8 cellular contexts compared by ENCODE assay signal in genomic region chr1:206921772-206922265, GRCh38. TPM values are rescaled to one million over a fixed set of nuclear protein-coding genes. Genes with fewer than 3 reads are reported as not detected.
A peak's percentile ranks its signal among the peaks of the same experiment; 100 is the strongest.
DNase-seq lines count a peak whose midpoint lies in the region; ATAC-seq and TF ChIP-seq lines count a peak whose summit lies in the region.

A gene with protein sequence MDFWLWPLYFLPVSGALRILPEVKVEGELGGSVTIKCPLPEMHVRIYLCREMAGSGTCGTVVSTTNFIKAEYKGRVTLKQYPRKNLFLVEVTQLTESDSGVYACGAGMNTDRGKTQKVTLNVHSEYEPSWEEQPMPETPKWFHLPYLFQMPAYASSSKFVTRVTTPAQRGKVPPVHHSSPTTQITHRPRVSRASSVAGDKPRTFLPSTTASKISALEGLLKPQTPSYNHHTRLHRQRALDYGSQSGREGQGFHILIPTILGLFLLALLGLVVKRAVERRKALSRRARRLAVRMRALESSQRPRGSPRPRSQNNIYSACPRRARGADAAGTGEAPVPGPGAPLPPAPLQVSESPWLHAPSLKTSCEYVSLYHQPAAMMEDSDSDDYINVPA (minus strand): TSS chr1:206921941. CDS start chr1:206921854, 87 bp downstream.

- H4K5ac ChIP-seq in IMR-90 (ENCODE audit: low read depth, low read length), result no peak within 1 kb of the TSS

- dilution Hi-C loops in IMR-90 (cut with HindIII; ENCODE audit: low sequenced_read_pairs, unreplicated experiment), result no loop called here

- peaks cover 11% of the 10 kb centered on the region; the same call in 1 of the 2 replicates for H3K27me3 ChIP-seq in IMR-90 (ENCODE audit: control insufficient read depth, insufficient read depth, low read length)
- no peaks in the 10 kb centered on the region for H3K27me3 ChIP-seq in PC-3 (ENCODE audit: low read length)

- no peak within 1 kb of the TSS for H2BK20ac ChIP-seq in IMR-90 (ENCODE audit: low read depth, low read length)

- peaks cover 40% of the 10 kb centered on the region for H3K4me1 Mint-ChIP-seq in activated CD8-positive, alpha-beta T cell treated with anti-CD3 and anti-CD28 coated beads, Interleukin-2, amount 10 ng/mL, durations not matched to agents 7 days and 5 days (ENCODE audit: low read depth)
- H3K4me1 Mint-ChIP-seq in naive thymus-derived CD8-positive, alpha-beta T cell, result peaks cover 18 to 34% (median 24%) of the 10 kb centered on the region in 4 donors

- no peaks in the 10 kb centered on the region for H3K9me2 ChIP-seq in PC-3 (replicated peaks; ENCODE audit: low read length)

- ATAC-seq in IMR-90 (ENCODE audit: low read depth) (no peak), PC-3 (no peak)
- peak; percentile 44 for ATAC-seq in activated CD8-positive, alpha-beta T cell treated with anti-CD3 and anti-CD28 coated beads, Interleukin-2, amount 10 ng/mL, durations not matched to agents 7 days and 5 days
- peak; percentile 41 to 52 for ATAC-seq in naive thymus-derived CD8-positive, alpha-beta T cell

- H3K4me3 ChIP-seq in IMR-90 (ENCODE audit: insufficient read depth, low read depth, low read length) (no peak within 1 kb of the TSS), PC-3 (ENCODE audit: low read length) (no peak within 1 kb of the TSS)

- H3K9me3 ChIP-seq in IMR-90 (ENCODE audit: control insufficient read depth, insufficient read depth, low read length) (no peaks in the 10 kb centered on the region), PC-3 (ENCODE audit: low read length) (no peaks in the 10 kb centered on the region)

- no peaks in the 10 kb centered on the region; a peak in 1 of 4 replicates for H3K79me1 ChIP-seq in IMR-90 (ENCODE audit: low read depth in 1 of 2, low read length in 2 of 2)

- no peak within 1 kb of the TSS for H2BK120ac ChIP-seq in IMR-90 (ENCODE audit: low read depth, low read length)

- H3K56ac ChIP-seq in IMR-90 (ENCODE audit: extremely low read depth, insufficient read depth, low read length), result no peak within 1 kb of the TSS

- intact Hi-C loops in IMR-90 (cut with micrococcal nuclease), result no loop called here
- intact Hi-C loops in PC-3 (cut with micrococcal nuclease), result no loop called here

- H3K9ac ChIP-seq in IMR-90 (ENCODE audit: low read depth, low read length) (no peak within 1 kb of the TSS), PC-3 (ENCODE audit: low read length) (no peak within 1 kb of the TSS)

- H3K27ac ChIP-seq in IMR-90 (ENCODE audit: insufficient read depth, low read length) (no peak within 1 kb of the TSS), PC-3 (ENCODE audit: low read length) (no peak within 1 kb of the TSS)

- H3F3A ChIP-seq in PC-3 (ENCODE audit: low read length, unreplicated experiment), result no peaks in the 10 kb centered on the region

- H3K4me2 ChIP-seq in IMR-90 (ENCODE audit: low read depth, low read length) (no peak within 1 kb of the TSS), PC-3 (ENCODE audit: low read length) (no peak within 1 kb of the TSS)

- no peaks in the 10 kb centered on the region for H3K9me3 Mint-ChIP-seq in activated CD8-positive, alpha-beta T cell treated with anti-CD3 and anti-CD28 coated beads, Interleukin-2, amount 10 ng/mL, durations not matched to agents 7 days and 5 days (ENCODE audit: insufficient read depth)
- no peaks in the 10 kb centered on the region for H3K9me3 Mint-ChIP-seq in naive thymus-derived CD8-positive, alpha-beta T cell

- H3K36me3 ChIP-seq in IMR-90 (ENCODE audit: control insufficient read depth, insufficient read depth, low read length) (no peaks in the 10 kb centered on the region), PC-3 (ENCODE audit: low read depth, low read length) (no peaks in the 10 kb centered on the region)

- BruUV-seq in IMR-90 (replicated peaks; lab: Mats Ljungman, UMichigan) (no TSS peak), PC-3 (replicated peaks; lab: Mats Ljungman, UMichigan) (no TSS peak)

- H3K27me3 Mint-ChIP-seq in activated CD8-positive, alpha-beta T cell treated with anti-CD3 and anti-CD28 coated beads, Interleukin-2, amount 10 ng/mL, durations not matched to agents 7 days and 5 days (ENCODE audit: low read depth), result no peaks in the 10 kb centered on the region
- H3K27me3 Mint-ChIP-seq in naive thymus-derived CD8-positive, alpha-beta T cell, result no peaks in the 10 kb centered on the region

- no peak within 1 kb of the TSS for H3K4me3 Mint-ChIP-seq in activated CD8-positive, alpha-beta T cell treated with anti-CD3 and anti-CD28 coated beads, Interleukin-2, amount 10 ng/mL, durations not matched to agents 7 days and 5 days
- H3K4me3 Mint-ChIP-seq in naive thymus-derived CD8-positive, alpha-beta T cell, result no peak within 1 kb of the TSS

- no peak within 1 kb of the TSS for H3K18ac ChIP-seq in IMR-90 (ENCODE audit: low read depth, low read length)

- H2AK9ac ChIP-seq in IMR-90 (replicated peaks; ENCODE audit: low read depth, low read length, poor library complexity), result no peak within 1 kb of the TSS

- peaks cover 12% of the 10 kb centered on the region for H3K9me1 ChIP-seq in IMR-90 (ENCODE audit: insufficient read depth, low read length)

- no peaks in the 10 kb centered on the region for H4K20me1 ChIP-seq in IMR-90 (ENCODE audit: insufficient read depth, low read length)
- H4K20me1 ChIP-seq in PC-3 (ENCODE audit: low read length), result no peaks in the 10 kb centered on the region

- no peak within 1 kb of the TSS for H4K91ac ChIP-seq in IMR-90 (ENCODE audit: insufficient read depth, low read depth, low read length)

- POLR2A ChIA-PET in GM10248 (lab: Yijun Ruan, JAX) (interaction anchor here (1.0 to 1.7 kb wide), 3 partner anchors 9 to 12 kb away, joined by 3 read pairs; no protein-coding TSS in a partner anchor), IMR-90 (lab: Charles Lee; ENCODE audit: unreplicated experiment) (no interaction called here), PC-3 (lab: Charles Lee; ENCODE audit: unreplicated experiment) (no interaction called here)
- POLR2A ChIA-PET in activated CD8-positive, alpha-beta T cell treated with anti-CD3 and anti-CD28 coated beads, Interleukin-2, amount 10 ng/mL, durations not matched to agents 7 days and 5 days (lab: Charles Lee), result interaction anchor here (0.5 to 2.9 kb wide), 13 partner anchors 9 to 400 kb away, joined by 3 to 15 read pairs (median 3); partner anchors contain the start of genes CD55 and DYRK3
- POLR2A ChIA-PET in naive thymus-derived CD8-positive, alpha-beta T cell (lab: Charles Lee), result interaction anchor here (0.5 to 13.0 kb wide), 31 partner anchors 7 to 1314 kb away, joined by 3 to 562 read pairs (median 4); partner anchors contain the start of genes CD55, EIF2D, IKBKE and IL24

- WGBS in IMR-90 (ENCODE audit: extremely low coverage in 2 of 2, insufficient read length in 1 of 2), 2 experiments, result 56% methylated on average over 3 of the region's 7 CpGs; no CpG with 5 or more reads in 1 of the 2 experiments

- H3K14ac ChIP-seq in IMR-90 (replicated peaks; ENCODE audit: low read depth, low read length), result no peak within 1 kb of the TSS

- H2BK15ac ChIP-seq in IMR-90 (ENCODE audit: low read depth, low read length), result no peak within 1 kb of the TSS

- CTCF ChIA-PET in GM10248 (lab: Yijun Ruan, JAX) (interaction anchor here (0.8 to 12.9 kb wide), 15 partner anchors 9 to 442 kb away, joined by 3 to 307 read pairs (median 4); partner anchors contain the start of gene EIF2D), IMR-90 (lab: Yijun Ruan, JAX) (interaction anchor here (0.9 kb wide), 1 partner anchor 9 kb away, joined by 3 read pairs; no protein-coding TSS in a partner anchor), PC-3 (lab: Charles Lee) (no interaction called here)
- CTCF ChIA-PET in activated CD8-positive, alpha-beta T cell treated with anti-CD3 and anti-CD28 coated beads, Interleukin-2, amount 10 ng/mL, durations not matched to agents 7 days and 5 days (lab: Charles Lee), result interaction anchor here (0.8 to 5.0 kb wide), 24 partner anchors 10 to 291 kb away, joined by 3 to 92 read pairs (median 5); partner anchors contain the start of genes DYRK3 and IL20

- TF ChIP-seq CTCF in GM10248 (IDR thresholded peaks at IDR 0.05; ENCODE audit: control extremely low read depth, extremely low read depth, low read depth, missing control alignments) (no peak), IMR-90 (conservative IDR thresholded peaks at IDR 0.05; ENCODE audit: low read depth, low read length) (no peak), PC-3 (conservative IDR thresholded peaks at IDR 0.05; ENCODE audit: low read depth, low read length) (no peak)

- peaks cover 24% of the 10 kb centered on the region for H3K36me3 Mint-ChIP-seq in activated CD8-positive, alpha-beta T cell treated with anti-CD3 and anti-CD28 coated beads, Interleukin-2, amount 10 ng/mL, durations not matched to agents 7 days and 5 days (ENCODE audit: low read depth)
- peaks cover 38 to 39% (median 38%) of the 10 kb centered on the region in 3 donors for H3K36me3 Mint-ChIP-seq in naive thymus-derived CD8-positive, alpha-beta T cell

- no peak within 1 kb of the TSS for H2BK5ac ChIP-seq in IMR-90 (ENCODE audit: low read depth, low read length, poor library complexity, severe bottlenecking)

- no peak within 1 kb of the TSS for H2AK5ac ChIP-seq in IMR-90 (ENCODE audit: low read depth, low read length)

- H3K4ac ChIP-seq in IMR-90 (ENCODE audit: low read depth, low read length), result no peak within 1 kb of the TSS

- H3K23ac ChIP-seq in IMR-90 (ENCODE audit: low read depth, low read length), result no peak within 1 kb of the TSS

- H2AFZ ChIP-seq in IMR-90 (replicated peaks; ENCODE audit: low read length, poor library complexity) (peak within 1 kb of the TSS; percentile 59), PC-3 (ENCODE audit: low read length) (no peak within 1 kb of the TSS)

- H4K8ac ChIP-seq in IMR-90 (ENCODE audit: low read depth in 2 of 2, low read length in 2 of 2), result no peak within 1 kb of the TSS

- no peak for TF ChIP-seq RAD21 in IMR-90 (IDR thresholded peaks at IDR 0.05; ENCODE audit: low read length)

- peak; percentile 52 for DNase-seq in GM10248 (ENCODE audit: extremely low spot score)
- no peak for DNase-seq in IMR-90
- DNase-seq in activated CD8-positive, alpha-beta T cell treated with anti-CD3 and anti-CD28 coated beads, Interleukin-2, amount 10 ng/mL, durations not matched to agents 7 days and 5 days, result peak; percentile 72
- peak in 8 of 10 donors; percentile 47 to 84 (median 61) for DNase-seq in naive thymus-derived CD8-positive, alpha-beta T cell
- no peak for DNase-seq in PC-3
- no peak for DNase-seq in activated effector memory CD4-positive, alpha-beta T cell treated with anti-CD3 and anti-CD28 coated beads, Interleukin-2, amount 50 U/mL, for 16 hours
- DNase-seq in NCI-H446 treated with DMSO at 0.1 percent for 48 hours (lab: John Stamatoyannopoulos, UW), result no peak
- DNase-seq in GM19240 (ENCODE audit: insufficient read length, low spot score), result no peak

- in situ Hi-C loops in IMR-90 (cut with MboI; ENCODE audit: low sequenced_read_pairs), result no loop called here

- no peak within 1 kb of the TSS for H3K27ac Mint-ChIP-seq in activated CD8-positive, alpha-beta T cell treated with anti-CD3 and anti-CD28 coated beads, Interleukin-2, amount 10 ng/mL, durations not matched to agents 7 days and 5 days
- H3K27ac Mint-ChIP-seq in naive thymus-derived CD8-positive, alpha-beta T cell, result no peak within 1 kb of the TSS

- TF ChIP-seq POLR2A in IMR-90 (IDR thresholded peaks at IDR 0.05; ENCODE audit: low read depth, low read length), result no peak

- H3K4me1 ChIP-seq in IMR-90 (ENCODE audit: control insufficient read depth, insufficient read depth, low read length) (no peaks in the 10 kb centered on the region), PC-3 (ENCODE audit: insufficient read depth, low read length) (peaks cover 4% of the 10 kb centered on the region)

- no peaks in the 10 kb centered on the region for H3K79me2 ChIP-seq in PC-3 (ENCODE audit: low read length)

RNA-seq across cellular contexts. Expression of the gene that starts here (rescaled TPM):
- total RNA-seq in IMR-90 (2012; rRNA removed) (not detected in 2 replicates), PC-3 (2014; rRNA removed) (1.5 and 4.6 TPM in 2 replicates)
- 0.09 and 0.29 TPM in 2 replicates for polyA plus RNA-seq in IMR-90 (2012; rRNA removed)
- 0.41 and 0.58 TPM in 2 replicates for polyA plus RNA-seq in IMR-90 (2012; cell fraction: cytosol; rRNA removed)
- 0.17 TPM in 1 of 2 replicates, not detected in the other for polyA plus RNA-seq in IMR-90 (2012; cell fraction: nucleus; rRNA removed; ENCODE audit: low replicate concordance)
- total RNA-seq in activated CD8-positive, alpha-beta T cell treated with anti-CD3 and anti-CD28 coated beads, Interleukin-2, amount 10 ng/mL, durations not matched to agents 7 days and 5 days, result 10 to 100 TPM; 51.5 to 56.8 TPM
- 100 to 1,000 TPM; 742 to 747 TPM for total RNA-seq in naive thymus-derived CD8-positive, alpha-beta T cell
- 100 to 1,000 TPM; 536 to 869 (median 596) TPM for polyA plus RNA-seq in naive thymus-derived CD8-positive, alpha-beta T cell

Comparison
In these comparisons a context has a peak if more than half of its experiments do, and no peak if none do; other contexts are left out.
1. RNA of the gene that starts here (polyA plus RNA-seq): 536 to 869 TPM in naive thymus-derived CD8-positive, alpha-beta T cell; 0.09 to 0.58 TPM in IMR-90; every median in the first group is over 100 times any median in the second.
2. DNase-seq: peak in GM10248 (single experiment), activated CD8-positive, alpha-beta T cell treated with anti-CD3 and anti-CD28 coated beads, Interleukin-2, amount 10 ng/mL, durations not matched to agents 7 days and 5 days (single experiment) and naive thymus-derived CD8-positive, alpha-beta T cell (8 of 10); none in IMR-90 (single experiment), PC-3 (single experiment), activated effector memory CD4-positive, alpha-beta T cell treated with anti-CD3 and anti-CD28 coated beads, Interleukin-2, amount 50 U/mL, for 16 hours (single experiment), NCI-H446 treated with DMSO at 0.1 percent for 48 hours (single experiment) and GM19240 (single experiment).
3. ATAC-seq: peak in activated CD8-positive, alpha-beta T cell treated with anti-CD3 and anti-CD28 coated beads, Interleukin-2, amount 10 ng/mL, durations not matched to agents 7 days and 5 days (single experiment) and naive thymus-derived CD8-positive, alpha-beta T cell (2 of 2); none in IMR-90 (single experiment) and PC-3 (single experiment).
4. POLR2A ChIA-PET loops: an anchor here in GM10248 (1.0 to 1.7 kb wide), activated CD8-positive, alpha-beta T cell treated with anti-CD3 and anti-CD28 coated beads, Interleukin-2, amount 10 ng/mL, durations not matched to agents 7 days and 5 days (0.5 to 2.9 kb wide) and naive thymus-derived CD8-positive, alpha-beta T cell (0.5 to 13.0 kb wide); none called in IMR-90 and PC-3.